In the genomic region with DNA sequence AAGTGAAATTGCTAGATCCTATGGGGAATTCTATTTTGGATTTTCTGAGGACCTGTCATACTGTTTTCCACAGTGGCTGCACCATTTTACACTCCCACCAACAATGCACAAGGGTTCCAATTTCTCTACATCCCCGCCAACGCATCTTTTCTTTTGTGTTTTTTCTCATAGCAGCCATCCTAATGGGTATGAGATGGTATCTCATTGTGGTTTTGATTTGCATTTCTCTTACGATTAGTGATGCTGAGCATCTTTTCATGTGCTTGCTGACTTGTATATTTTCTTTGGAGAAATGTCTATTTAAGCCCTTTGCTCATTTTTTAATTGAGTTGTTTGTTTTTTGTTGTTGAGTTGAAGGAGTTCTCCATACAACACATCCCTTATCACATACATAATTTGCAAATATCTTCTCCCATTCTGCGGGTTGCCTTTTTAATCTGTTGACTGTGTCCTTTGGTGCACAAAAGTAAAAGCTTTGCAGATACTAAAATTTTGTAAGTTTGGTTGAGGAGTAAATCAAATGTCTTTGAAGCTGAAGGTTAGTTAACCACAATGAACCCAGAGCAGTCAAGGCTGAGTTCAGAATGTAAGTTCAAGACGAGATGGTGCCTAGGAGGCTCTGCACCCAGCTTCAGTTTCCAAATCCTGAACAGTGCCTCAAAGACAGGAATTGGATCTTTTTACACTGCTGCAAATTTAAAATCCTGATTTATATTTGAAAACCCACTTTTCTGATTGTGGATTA, we compare ENCODE assay signal across 18 cellular contexts.
A peak's percentile ranks its signal among the peaks of the same experiment; 100 is the strongest.
DNase-seq lines count a peak whose midpoint lies in the region; ATAC-seq and TF ChIP-seq lines count a peak whose summit lies in the region.
"Had no signal": no experiment of that assay in that cellular context is flagged by ENCODE, and none has a peak within 500 bp of the region (broad histone marks: within the 10 kb centered on the region; RNA-seq: fewer than 3 reads in every experiment).

No MANE protein-coding gene starts in this region.

- H3K4me3 ChIP-seq in right atrium auricular region: no peak overlapping the region
- H3K4me3 ChIP-seq: lower lobe of right lung, tibial artery had no signal

- H3K9me3 ChIP-seq in right atrium auricular region: peaks cover 0 to 1% of the 10 kb centered on the region in 2 donors
- H3K9me3 ChIP-seq: lower lobe of right lung, SK-N-SH, tibial artery had no signal

- peaks cover 11% of the 10 kb centered on the region for H3K4me1 Mint-ChIP-seq in activated T-helper 17 cell treated with anti-CD3 and anti-CD28 coated beads, Interleukin-2, amount 50 U/mL, for 72 hours

- DNase-seq in right atrium auricular region (ENCODE audit: low spot score): no peak
- no peak for DNase-seq in left ventricle myocardium superior
- peak; percentile 48 for DNase-seq in M059J (ENCODE audit: low read depth)
- no peak for DNase-seq in left colon
- DNase-seq: activated effector memory CD4-positive, alpha-beta T cell treated with Interleukin-2 at 50 U/mL for 16 hours; GOT3; lower lobe of right lung; NCI-H748 treated with DMSO at 0.1 percent for 48 hours; posterior cingulate gyrus; SK-N-SH; small intestine; stimulated activated CD4-positive, alpha-beta T cell treated with anti-CD3 and anti-CD28 coated beads, Interleukin-4, amount 100 ng/mL, for 24 hours; tibial artery had no signal

- no peaks in the 10 kb centered on the region for H3K36me3 ChIP-seq in right atrium auricular region
- H3K36me3 ChIP-seq: esophagus muscularis mucosa, lower lobe of right lung, tibial artery had no signal

- H3K9me3 Mint-ChIP-seq in activated T-helper 17 cell treated with anti-CD3 and anti-CD28 coated beads, Interleukin-2, amount 50 U/mL, for 72 hours: no peaks in the 10 kb centered on the region
- H3K9me3 Mint-ChIP-seq: dendritic cell treated with granulocyte-macrophage colony-stimulating factor and Interleukin-4, amounts not matched to agents 40 ng/mL and 50 ng/mL, for 4 days had no signal

- no peak for ATAC-seq in left ventricle myocardium superior
- ATAC-seq in activated T-helper 17 cell treated with anti-CD3 and anti-CD28 coated beads, Interleukin-2, amount 50 U/mL, for 72 hours (replicated peaks): peak; percentile 12
- no peak for ATAC-seq in GM21529 (IDR thresholded peaks at IDR 0.05; ENCODE audit: unreplicated experiment)
- ATAC-seq in left colon: no peak

- no peaks in the 10 kb centered on the region for H3K27me3 ChIP-seq in right atrium auricular region
- H3K27me3 ChIP-seq: esophagus muscularis mucosa, tibial artery had no signal

- H3K4me3 Mint-ChIP-seq in activated T-helper 17 cell treated with anti-CD3 and anti-CD28 coated beads, Interleukin-2, amount 50 U/mL, for 72 hours: peak overlapping the region; percentile 37
- H3K4me3 Mint-ChIP-seq: dendritic cell treated with granulocyte-macrophage colony-stimulating factor and Interleukin-4, amounts not matched to agents 40 ng/mL and 50 ng/mL, for 4 days had no signal

- TF ChIP-seq CTCF in right atrium auricular region (IDR thresholded peaks at IDR 0.05): no peak

- intact Hi-C loops in left ventricle myocardium superior (cut with micrococcal nuclease) (no loop called here), left colon (cut with DNase I, micrococcal nuclease) (no loop called here)

- peaks cover 0 to 26% of the 10 kb centered on the region in 2 donors for H3K4me1 ChIP-seq in right atrium auricular region

- no peak overlapping the region for H3K27ac Mint-ChIP-seq in activated T-helper 17 cell treated with anti-CD3 and anti-CD28 coated beads, Interleukin-2, amount 50 U/mL, for 72 hours
- H3K27ac Mint-ChIP-seq: dendritic cell treated with granulocyte-macrophage colony-stimulating factor and Interleukin-4, amounts not matched to agents 40 ng/mL and 50 ng/mL, for 4 days had no signal

- no peaks in the 10 kb centered on the region for H3K27me3 Mint-ChIP-seq in activated T-helper 17 cell treated with anti-CD3 and anti-CD28 coated beads, Interleukin-2, amount 50 U/mL, for 72 hours
- H3K27me3 Mint-ChIP-seq: dendritic cell treated with granulocyte-macrophage colony-stimulating factor and Interleukin-4, amounts not matched to agents 40 ng/mL and 50 ng/mL, for 4 days had no signal

- peak overlapping the region; percentile 52 to 60 for H3K27ac ChIP-seq in right atrium auricular region
- H3K27ac ChIP-seq in temporal lobe (ENCODE audit: low read depth, low read length): peak overlapping the region; percentile 10
- H3K27ac ChIP-seq: lower lobe of right lung, tibial artery had no signal

- H3K36me3 Mint-ChIP-seq in activated T-helper 17 cell treated with anti-CD3 and anti-CD28 coated beads, Interleukin-2, amount 50 U/mL, for 72 hours (ENCODE audit: low read depth): no peaks in the 10 kb centered on the region
